16 cellular contexts compared by ENCODE assay signal in genomic region chr1:238336531-238336930, GRCh38.
"Had no signal": no experiment of that assay in that cellular context is flagged by ENCODE, and none has a peak within 500 bp of the region (broad histone marks: within the 10 kb centered on the region; RNA-seq: fewer than 3 reads in every experiment).

No MANE protein-coding gene starts in this region.

- H3K4me3 ChIP-seq: adrenal gland, cardiac muscle cell, left lung, mucosa of descending colon, thyroid gland, uterus had no signal

- H3K27me3 Mint-ChIP-seq: activated CD4-positive, alpha-beta T cell treated with anti-CD3 and anti-CD28 coated beads for 36 hours; activated CD8-positive, alpha-beta T cell treated with anti-CD3 and anti-CD28 coated beads for 36 hours; activated naive CD4-positive, alpha-beta T cell treated with anti-CD3 and anti-CD28 coated beads, Interleukin-2, amount 50 U/mL, for 24 hours; naive thymus-derived CD8-positive, alpha-beta T cell; stimulated activated memory B cell treated with anti-CD40 and anti-IgM and Interleukin-4, amounts not matched to agents 10 μg/mL and 1 μg/mL and 100 μg/mL, for 72 hours had no signal

- ATAC-seq: activated CD4-positive, alpha-beta T cell treated with anti-CD3 and anti-CD28 coated beads for 36 hours; activated CD8-positive, alpha-beta T cell treated with anti-CD3 and anti-CD28 coated beads for 36 hours; left lung; mucosa of descending colon; naive thymus-derived CD8-positive, alpha-beta T cell; stimulated activated memory B cell treated with anti-CD40 and anti-IgM and Interleukin-4, amounts not matched to agents 10 μg/mL and 1 μg/mL and 100 μg/mL, for 72 hours had no signal

- H3K27ac Mint-ChIP-seq: activated CD4-positive, alpha-beta T cell treated with anti-CD3 and anti-CD28 coated beads for 36 hours; activated CD8-positive, alpha-beta T cell treated with anti-CD3 and anti-CD28 coated beads for 36 hours; activated naive CD4-positive, alpha-beta T cell treated with anti-CD3 and anti-CD28 coated beads, Interleukin-2, amount 50 U/mL, for 24 hours; naive thymus-derived CD8-positive, alpha-beta T cell; stimulated activated memory B cell treated with anti-CD40 and anti-IgM and Interleukin-4, amounts not matched to agents 10 μg/mL and 1 μg/mL and 100 μg/mL, for 72 hours had no signal

- H3K36me3 Mint-ChIP-seq: activated naive CD4-positive, alpha-beta T cell treated with anti-CD3 and anti-CD28 coated beads, Interleukin-2, amount 50 U/mL, for 24 hours; stimulated activated memory B cell treated with anti-CD40 and anti-IgM and Interleukin-4, amounts not matched to agents 10 μg/mL and 1 μg/mL and 100 μg/mL, for 72 hours had no signal

- H3K4me3 Mint-ChIP-seq: activated CD4-positive, alpha-beta T cell treated with anti-CD3 and anti-CD28 coated beads for 36 hours; activated CD8-positive, alpha-beta T cell treated with anti-CD3 and anti-CD28 coated beads for 36 hours; activated naive CD4-positive, alpha-beta T cell treated with anti-CD3 and anti-CD28 coated beads, Interleukin-2, amount 50 U/mL, for 24 hours; naive thymus-derived CD8-positive, alpha-beta T cell; stimulated activated memory B cell treated with anti-CD40 and anti-IgM and Interleukin-4, amounts not matched to agents 10 μg/mL and 1 μg/mL and 100 μg/mL, for 72 hours had no signal

- H3K36me3 ChIP-seq: adrenal gland, cardiac muscle cell, left lung, thyroid gland, uterus had no signal

- DNase-seq: activated CD4-positive, alpha-beta T cell treated with anti-CD3 and anti-CD28 coated beads for 36 hours; activated CD8-positive, alpha-beta T cell treated with anti-CD3 and anti-CD28 coated beads for 36 hours; activated effector memory CD4-positive, alpha-beta T cell treated with anti-CD3 and anti-CD28 coated beads, Interleukin-2, amount 50 U/mL, for 16 hours; activated T-cell treated with anti-CD3 and anti-CD28 coated beads, Interleukin-2, amount 50 U/mL, for 48 hours; adrenal gland; erythroblast; left lung; mucosa of descending colon; naive thymus-derived CD8-positive, alpha-beta T cell; nucleus accumbens; stimulated activated CD4-positive, alpha-beta T cell treated with anti-CD3 and anti-CD28 coated beads, Interleukin-2, amount 100 ng/mL, for 48 hours; thyroid gland; uterus had no signal

- H3K27ac ChIP-seq: adrenal gland, cardiac muscle cell, left lung, thyroid gland, uterus had no signal

- H3K4me1 ChIP-seq: adrenal gland, left lung, thyroid gland, uterus had no signal

- H3K9me3 ChIP-seq: adrenal gland, left lung, mucosa of descending colon, thyroid gland, uterus had no signal

- H3K4me1 Mint-ChIP-seq: activated CD4-positive, alpha-beta T cell treated with anti-CD3 and anti-CD28 coated beads for 36 hours; activated naive CD4-positive, alpha-beta T cell treated with anti-CD3 and anti-CD28 coated beads, Interleukin-2, amount 50 U/mL, for 24 hours; naive thymus-derived CD8-positive, alpha-beta T cell; stimulated activated memory B cell treated with anti-CD40 and anti-IgM and Interleukin-4, amounts not matched to agents 10 μg/mL and 1 μg/mL and 100 μg/mL, for 72 hours had no signal

- H3K27me3 ChIP-seq: adrenal gland, cardiac muscle cell, left lung, thyroid gland, uterus had no signal
